In the genomic region with DNA sequence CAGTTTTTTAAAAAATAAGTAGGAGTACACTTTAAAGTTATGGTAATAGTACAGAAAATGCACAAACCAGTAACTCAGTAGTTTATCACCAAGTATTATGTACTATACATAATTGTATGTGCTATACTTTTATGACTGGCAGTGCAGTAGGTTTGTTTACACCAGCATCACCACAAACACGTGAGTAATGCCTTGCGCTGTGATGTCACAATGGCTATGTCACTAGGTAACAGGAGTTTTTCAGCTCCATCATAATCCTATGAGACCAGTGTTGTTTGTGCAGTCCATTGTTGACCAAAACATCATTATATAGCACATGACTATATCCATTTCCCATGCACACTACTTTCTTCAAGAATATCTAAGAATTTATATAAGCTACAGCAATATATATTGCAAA, we compare ENCODE assay signal across 9 cellular contexts.
"Had no signal": no experiment of that assay in that cellular context is flagged by ENCODE, and none has a peak within 500 bp of the region (broad histone marks: within the 10 kb centered on the region; RNA-seq: fewer than 3 reads in every experiment).

No MANE protein-coding gene starts in this region.

- ATAC-seq: GM23338, HCT116 had no signal

- H3K27ac Mint-ChIP-seq: GM23338, H9, IgD-negative memory B cell had no signal

- H3K9ac ChIP-seq: KMS-11 had no signal

- H3K4me3 Mint-ChIP-seq: GM23338, H9, IgD-negative memory B cell had no signal

- H3K4me2 ChIP-seq: GM23338, KMS-11 had no signal

- DNase-seq: H9, KBM-7 had no signal

- FAIRE-seq: H1, H54 had no signal

- H3K27me3 Mint-ChIP-seq: IgD-negative memory B cell had no signal

- H3K27ac ChIP-seq: HL-60, KMS-11 had no signal

- H3K4me1 Mint-ChIP-seq: H9 had no signal

- H2AFZ ChIP-seq: GM23338 had no signal

- H3K4me3 ChIP-seq: GM23338 had no signal
